8 cellular contexts compared by ENCODE assay signal in the genomic region with DNA sequence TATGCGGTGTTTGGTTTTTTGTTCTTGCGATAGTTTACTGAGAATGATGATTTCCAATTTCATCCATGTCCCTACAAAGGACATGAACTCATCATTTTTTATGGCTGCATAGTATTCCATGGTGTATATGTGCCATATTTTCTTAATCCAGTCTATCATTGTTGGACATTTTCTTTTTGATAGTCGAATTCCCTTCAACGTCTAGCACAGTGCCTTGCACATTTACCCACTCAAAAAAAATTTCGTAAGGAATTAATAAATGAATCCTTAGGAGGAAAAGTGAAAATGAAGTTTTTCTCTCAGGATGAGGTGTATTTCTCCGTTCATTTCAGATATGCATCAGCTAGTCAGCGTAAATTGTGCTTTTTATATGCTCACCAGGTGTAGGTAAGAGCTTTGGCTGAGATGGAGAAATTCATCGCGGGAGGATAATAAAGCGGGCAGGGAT. TPM values are rescaled to one million over a fixed set of nuclear protein-coding genes. Genes with fewer than 3 reads are reported as not detected.
DNase-seq lines count a peak whose midpoint lies in the region; ATAC-seq, FAIRE-seq and TF ChIP-seq lines count a peak whose summit lies in the region.
"Not testable (repeated sequence)": the region's sequence is repeated elsewhere in the genome, so short reads cannot be mapped to it uniquely, and the experiment has no call there.

No MANE protein-coding gene starts in this region.

- not testable (repeated sequence) for H3K9ac ChIP-seq in HepG2 (ENCODE audit: insufficient read depth, low read depth, low read length)

- peaks cover 41% of the 10 kb centered on the region for H3K79me2 ChIP-seq in HepG2 (ENCODE audit: insufficient read depth, low read length)

- peak overlapping the region in 1 of 7 donors; percentile 75 for H3K27ac Mint-ChIP-seq in CD14-positive monocyte
- H3K27ac Mint-ChIP-seq in osteocyte (ENCODE audit: unreplicated experiment), result peak overlapping the region; percentile 94

- in situ Hi-C loops in astrocyte of the spinal cord (cut with HindIII; ENCODE audit: low sequenced_read_pairs), result not testable (repeated sequence)
- in situ Hi-C loops in HepG2 (cut with HindIII; ENCODE audit: extremely low pct_ligation_motif_present, low pct_unique_long_range_greater_than_20kb), result loop anchor here (10.0 kb wide), 1 partner anchor 57 kb away; no protein-coding TSS in a partner anchor

- peaks cover 50% of the 10 kb centered on the region for H3K4me1 Mint-ChIP-seq in CD14-positive monocyte
- peaks cover 39% of the 10 kb centered on the region for H3K4me1 Mint-ChIP-seq in osteocyte (ENCODE audit: unreplicated experiment)

- not testable (repeated sequence) for TF ChIP-seq EP300 in esophagus muscularis mucosa (IDR thresholded peaks at IDR 0.05); HepG2 (IDR thresholded peaks at IDR 0.05; ENCODE audit: low read depth in 2 of 2, low read length in 2 of 2); HepG2 (CRISPR knock-in tag; IDR thresholded peaks at IDR 0.05; ENCODE audit: borderline replicate concordance)

- H3K27me3 ChIP-seq in WERI-Rb-1 (ENCODE audit: insufficient read depth, low read depth, severe bottlenecking); esophagus muscularis mucosa; HepG2 (ENCODE audit: control insufficient read depth in 1 of 2, insufficient read depth in 2 of 2, low read length in 2 of 2); thoracic aorta (replicated peaks; ENCODE audit: insufficient read depth): not testable (repeated sequence)

- peak overlapping the region; percentile 88 for H3K4me3 ChIP-seq in Jurkat, Clone E6-1 (ENCODE audit: low read length)
- H3K4me3 ChIP-seq in WERI-Rb-1 (ENCODE audit: low read depth, low read length) (peak overlapping the region; percentile 88), astrocyte of the spinal cord (ENCODE audit: low read depth, low read length) (peak overlapping the region; percentile 95), esophagus muscularis mucosa (peak overlapping the region; percentile 63 to 79 (median 66)), HepG2 (replicated peaks in 1 of 3; ENCODE audit: insufficient read depth in 1 of 3, low read depth in 2 of 3, low read length in 3 of 3) (peak overlapping the region; percentile 67 to 94 (median 90)), thoracic aorta (peak overlapping the region; percentile 74)

- peaks cover 2 to 17% (median 12%) of the 10 kb centered on the region in 3 donors for H3K27me3 Mint-ChIP-seq in CD14-positive monocyte (ENCODE audit: low read depth in 3 of 3)
- H3K27me3 Mint-ChIP-seq in osteocyte (ENCODE audit: unreplicated experiment), result peaks cover 30% of the 10 kb centered on the region

- peak overlapping the region; percentile 82 for H3K4me2 ChIP-seq in HepG2 (ENCODE audit: low read depth, low read length)

- FAIRE-seq in HepG2 (lab: Jason Lieb, UNC), result peak; percentile 4

- TF ChIP-seq POLR2A in esophagus muscularis mucosa (IDR thresholded peaks at IDR 0.05; ENCODE audit: low read depth); HepG2 (IDR thresholded peaks at IDR 0.05; ENCODE audit: insufficient read depth in 1 of 2, low read depth in 2 of 2, low read length in 2 of 2): not testable (repeated sequence)

- H3K9me3 ChIP-seq in WERI-Rb-1 (ENCODE audit: severe bottlenecking); esophagus muscularis mucosa; HepG2 (ENCODE audit: low read length); thoracic aorta: not testable (repeated sequence)

- intact Hi-C loops in CD14-positive monocyte (cut with micrococcal nuclease); esophagus muscularis mucosa (cut with DNase I): not testable (repeated sequence)
- intact Hi-C loops in HepG2 (cut with micrococcal nuclease; ENCODE audit: unreplicated experiment), result loop anchor here (2.0 to 5.0 kb wide), 2 partner anchors 79 to 99 kb away; no protein-coding TSS in a partner anchor

- not testable (repeated sequence) for DNase-seq in CD14-positive monocyte (ENCODE audit: low spot score); Jurkat, Clone E6-1 (ENCODE audit: low read depth, low spot score); WERI-Rb-1; astrocyte of the spinal cord (ENCODE audit: low read depth, low spot score); esophagus muscularis mucosa (ENCODE audit: extremely low spot score); HepG2 (ENCODE audit: low spot score); osteocyte (ENCODE audit: extremely low spot score, unreplicated experiment); thoracic aorta (ENCODE audit: low spot score)

- not testable (repeated sequence) for H3K36me3 ChIP-seq in WERI-Rb-1; esophagus muscularis mucosa; HepG2 (replicated peaks in 1 of 2; ENCODE audit: control insufficient read depth in 1 of 2, insufficient read depth in 2 of 2, low read length in 2 of 2); thoracic aorta

- H4K20me1 ChIP-seq in HepG2 (ENCODE audit: insufficient read depth, low read length), result peaks cover 15% of the 10 kb centered on the region

- TF ChIP-seq RAD21 in HepG2 (CRISPR knock-in tag; IDR thresholded peaks at IDR 0.05), result not testable (repeated sequence)

- CTCF ChIA-PET in HepG2 (lab: Yijun Ruan, JAX; ENCODE audit: low intra/inter-chr PET ratio, low total read pairs), result interaction anchor here (1.1 kb wide), 1 partner anchor 13 kb away, joined by 3 read pairs; no protein-coding TSS in a partner anchor

- WGBS in esophagus muscularis mucosa, result 10% methylated on average over 8 of the region's 10 CpGs
- WGBS in HepG2 (ENCODE audit: low lambda C conversion rate), result 17% methylated on average over 8 of the region's 10 CpGs

- not testable (repeated sequence) for ATAC-seq in HepG2; thoracic aorta (ENCODE audit: insufficient number of reproducible peaks, low FRiP score, low read depth)

- not testable (repeated sequence) for H2AFZ ChIP-seq in HepG2 (ENCODE audit: low read length)

- H3K27ac ChIP-seq in WERI-Rb-1; HepG2 (ENCODE audit: extremely low read length, insufficient read depth, low read length); thoracic aorta: not testable (repeated sequence)
- peak overlapping the region in 3 of 4 donors; percentile 84 to 88 (median 88) for H3K27ac ChIP-seq in esophagus muscularis mucosa (replicated peaks in 1 of 4)

- H3K4me1 ChIP-seq in esophagus muscularis mucosa (peaks cover 14 to 40% (median 32%) of the 10 kb centered on the region in 4 donors), HepG2 (ENCODE audit: insufficient read depth, low read length) (peaks cover 36% of the 10 kb centered on the region), thoracic aorta (ENCODE audit: control insufficient read depth in 1 of 2, low read depth in 2 of 2) (peaks cover 9 to 37% of the 10 kb centered on the region in 2 donors)

- TF ChIP-seq CTCF in CD14-positive monocyte (IDR thresholded peaks at IDR 0.05); WERI-Rb-1 (IDR thresholded peaks at IDR 0.05; ENCODE audit: low read depth, low read length); astrocyte of the spinal cord (IDR thresholded peaks at IDR 0.05; ENCODE audit: low read depth, low read length); esophagus muscularis mucosa (IDR thresholded peaks at IDR 0.05); HepG2 (CRISPR knock-in tag; IDR thresholded peaks at IDR 0.05); osteocyte (IDR thresholded peaks at IDR 0.05); thoracic aorta (IDR thresholded peaks at IDR 0.05): not testable (repeated sequence)

- not testable (repeated sequence) for H3K9me3 Mint-ChIP-seq in CD14-positive monocyte; osteocyte (ENCODE audit: unreplicated experiment)

- BruUV-seq in HepG2 (replicated peaks; lab: Mats Ljungman, UMichigan), result TSS peak; percentile 81

- POLR2A ChIA-PET in HepG2 (lab: Yijun Ruan, JAX), result interaction anchor here (0.7 to 6.4 kb wide), 20 partner anchors 8 to 370 kb away, joined by 3 to 88 read pairs (median 4); a partner anchor contains a TSS

- H3K36me3 Mint-ChIP-seq in CD14-positive monocyte, result not testable (repeated sequence)
- peaks cover 13% of the 10 kb centered on the region for H3K36me3 Mint-ChIP-seq in osteocyte (ENCODE audit: unreplicated experiment)

- H3K4me3 Mint-ChIP-seq in CD14-positive monocyte (peak overlapping the region; percentile 92 to 97), osteocyte (ENCODE audit: unreplicated experiment) (peak overlapping the region; percentile 96)

RNA-seq across cellular contexts. Expression of a gene that starts 0.4 kb away (rescaled TPM):
- polyA plus RNA-seq in CD14-positive monocyte (under 1 TPM; 0.20 to 0.44 TPM), HepG2 (2011; rRNA removed) (95.8 and 115 TPM in 2 replicates)
- 396 TPM for polyA plus RNA-seq in Jurkat, Clone E6-1 (2012; ENCODE audit: insufficient read depth, insufficient read length)
- total RNA-seq in esophagus muscularis mucosa (10 to 100 TPM; 20.3 to 42.7 (median 21.9) TPM), HepG2 (2016; rRNA removed; fragmentation: Illumina TruSeq; extraction: Trizol) (133 and 163 TPM in 2 replicates), osteocyte (271 and 282 TPM in 2 replicates), thoracic aorta (10 to 100 TPM; 25.7 to 44.9 TPM)
- 21.0 and 24.9 TPM in 2 replicates for total RNA-seq in HepG2 (2016; cell fraction: cytosol; rRNA removed; fragmentation: Illumina TruSeq; extraction: Trizol; ENCODE audit: low read depth)
- total RNA-seq in HepG2 (2016; cell fraction: insoluble cytoplasmic fraction; rRNA removed; fragmentation: Illumina TruSeq; extraction: Trizol), result 129 and 150 TPM in 2 replicates
- total RNA-seq in HepG2 (2016; cell fraction: membrane; rRNA removed; fragmentation: Illumina TruSeq; extraction: Trizol), result 39.4 and 42.4 TPM in 2 replicates
- 97.4 and 99.8 TPM in 2 replicates for total RNA-seq in HepG2 (2016; cell fraction: nucleus; rRNA removed; fragmentation: Illumina TruSeq; extraction: Trizol)
- 75.7 and 106 TPM in 2 replicates for polyA plus RNA-seq in HepG2 (2011; cell fraction: cytosol; rRNA removed)
- polyA plus RNA-seq in HepG2 (2011; cell fraction: nucleus; rRNA removed), result 121 and 144 TPM in 2 replicates
- polyA plus RNA-seq in HepG2 (2012), result 256 and 310 TPM in 2 replicates
- 30.4 and 30.8 TPM in 2 replicates for polyA plus RNA-seq in HepG2 (2016; cell fraction: cytosol; fragmentation: Illumina TruSeq; extraction: Trizol; ENCODE audit: low read depth)
- 194 and 210 TPM in 2 replicates for polyA plus RNA-seq in HepG2 (2016; cell fraction: insoluble cytoplasmic fraction; fragmentation: Illumina TruSeq; extraction: Trizol; ENCODE audit: low read depth)
- 33.7 and 34.4 TPM in 2 replicates for polyA plus RNA-seq in HepG2 (2016; cell fraction: membrane; fragmentation: Illumina TruSeq; extraction: Trizol; ENCODE audit: low read depth)
- polyA plus RNA-seq in HepG2 (2016; cell fraction: nucleus; fragmentation: Illumina TruSeq; extraction: Trizol; ENCODE audit: insufficient read depth, low read depth), result 169 and 170 TPM in 2 replicates
- polyA minus RNA-seq in HepG2 (2011; rRNA and poly(A)+ RNA removed; ENCODE audit: low replicate concordance), result 247 and 513 TPM in 2 replicates
- polyA minus RNA-seq in HepG2 (2011; cell fraction: cytosol; rRNA and poly(A)+ RNA removed), result 80.2 and 88.3 TPM in 2 replicates
- 109 and 121 TPM in 2 replicates for polyA minus RNA-seq in HepG2 (2011; cell fraction: nucleus; rRNA and poly(A)+ RNA removed)

RNA-seq across cellular contexts. Expression of a gene that starts 57.3 kb away (rescaled TPM):
- polyA plus RNA-seq in CD14-positive monocyte (not detected), HepG2 (2011; rRNA removed) (0.44 and 0.60 TPM in 2 replicates)
- not detected for polyA plus RNA-seq in Jurkat, Clone E6-1 (2012; ENCODE audit: insufficient read depth, insufficient read length)
- total RNA-seq in esophagus muscularis mucosa (1 to 10 TPM in 1 of 4 donors, under 1 TPM in 1, not detected in 2; 0.83 to 1.1 TPM), HepG2 (2016; rRNA removed; fragmentation: Illumina TruSeq; extraction: Trizol) (1.5 and 1.6 TPM in 2 replicates), osteocyte (not detected in 2 replicates), thoracic aorta (1 to 10 TPM in 1 of 2 donors, not detected in 1; 1.8 TPM)
- total RNA-seq in HepG2 (2016; cell fraction: cytosol; rRNA removed; fragmentation: Illumina TruSeq; extraction: Trizol; ENCODE audit: low read depth), result 0.35 and 0.51 TPM in 2 replicates
- 1.1 and 1.6 TPM in 2 replicates for total RNA-seq in HepG2 (2016; cell fraction: insoluble cytoplasmic fraction; rRNA removed; fragmentation: Illumina TruSeq; extraction: Trizol)
- 0.24 and 0.28 TPM in 2 replicates for total RNA-seq in HepG2 (2016; cell fraction: membrane; rRNA removed; fragmentation: Illumina TruSeq; extraction: Trizol)
- 0.78 and 0.94 TPM in 2 replicates for total RNA-seq in HepG2 (2016; cell fraction: nucleus; rRNA removed; fragmentation: Illumina TruSeq; extraction: Trizol)
- 0.48 and 0.67 TPM in 2 replicates for polyA plus RNA-seq in HepG2 (2011; cell fraction: cytosol; rRNA removed)
- polyA plus RNA-seq in HepG2 (2011; cell fraction: nucleus; rRNA removed), result 0.29 and 0.38 TPM in 2 replicates
- 2.2 and 17.9 TPM in 2 replicates for polyA plus RNA-seq in HepG2 (2012)
- polyA plus RNA-seq in HepG2 (2016; cell fraction: cytosol; fragmentation: Illumina TruSeq; extraction: Trizol; ENCODE audit: low read depth), result 0.10 and 0.24 TPM in 2 replicates
- polyA plus RNA-seq in HepG2 (2016; cell fraction: insoluble cytoplasmic fraction; fragmentation: Illumina TruSeq; extraction: Trizol; ENCODE audit: low read depth), result 1.6 TPM in 2 replicates
- polyA plus RNA-seq in HepG2 (2016; cell fraction: membrane; fragmentation: Illumina TruSeq; extraction: Trizol; ENCODE audit: low read depth), result 0.42 and 0.52 TPM in 2 replicates
- 0.81 and 1.0 TPM in 2 replicates for polyA plus RNA-seq in HepG2 (2016; cell fraction: nucleus; fragmentation: Illumina TruSeq; extraction: Trizol; ENCODE audit: insufficient read depth, low read depth)
- polyA minus RNA-seq in HepG2 (2011; rRNA and poly(A)+ RNA removed; ENCODE audit: low replicate concordance), result 0.42 and 6.5 TPM in 2 replicates
- 0.53 and 0.99 TPM in 2 replicates for polyA minus RNA-seq in HepG2 (2011; cell fraction: cytosol; rRNA and poly(A)+ RNA removed)
- polyA minus RNA-seq in HepG2 (2011; cell fraction: nucleus; rRNA and poly(A)+ RNA removed), result 0.64 and 1.2 TPM in 2 replicates
